In the genomic region with DNA sequence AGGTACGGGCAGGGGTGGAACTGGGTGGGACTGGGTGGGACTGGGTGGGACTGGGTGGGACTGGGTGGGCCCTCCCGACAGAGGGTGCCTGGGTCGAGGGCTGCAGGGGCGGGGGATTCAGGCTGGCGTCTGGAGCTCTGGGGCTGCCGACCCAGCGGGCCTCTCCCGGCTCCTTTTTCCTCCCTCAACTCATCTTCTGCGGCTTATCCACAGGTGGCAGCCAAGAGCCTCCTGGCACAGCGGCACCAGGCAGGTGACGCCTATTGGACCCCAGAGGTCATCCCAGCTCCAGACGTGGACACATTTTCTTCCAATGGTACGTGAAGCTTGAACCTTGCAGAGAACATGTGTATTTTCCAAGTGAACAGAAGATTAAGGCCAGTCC, we compare ENCODE assay signal across 8 cellular contexts. TPM values are rescaled to one million over a fixed set of nuclear protein-coding genes. Genes with fewer than 3 reads are reported as not detected.
DNase-seq lines count a peak whose midpoint lies in the region; ATAC-seq and TF ChIP-seq lines count a peak whose summit lies in the region.

No MANE protein-coding gene starts in this region.

- peak overlapping the region; percentile 76 for H3K9ac ChIP-seq in DND-41 (ENCODE audit: low read depth, low read length)

- TF ChIP-seq CTCF in DND-41 (IDR thresholded peaks at IDR 0.05; ENCODE audit: borderline replicate concordance, extremely low read depth, low read length, poor library complexity, severe bottlenecking) (peak; percentile 45), LNCAP (IDR thresholded peaks at IDR 0.05) (peak; percentile 40), right atrium auricular region (IDR thresholded peaks at IDR 0.05) (no peak), retinal pigment epithelial cell (conservative IDR thresholded peaks at IDR 0.05; ENCODE audit: low read depth, low read length) (peak; percentile 56)

- H3K27me3 ChIP-seq in DND-41 (ENCODE audit: insufficient read depth, low read length, poor library complexity) (no peaks in the 10 kb centered on the region), right atrium auricular region (no peaks in the 10 kb centered on the region)

- no peaks in the 10 kb centered on the region for H3K27me3 Mint-ChIP-seq in activated naive CD8-positive, alpha-beta T cell treated with anti-CD3 and anti-CD28 coated beads for 36 hours

- peak overlapping the region; percentile 94 for H3K4me3 Mint-ChIP-seq in activated naive CD8-positive, alpha-beta T cell treated with anti-CD3 and anti-CD28 coated beads for 36 hours

- H3K9me3 ChIP-seq in DND-41 (ENCODE audit: insufficient read depth, low read length, severe bottlenecking) (peaks cover 21% of the 10 kb centered on the region), right atrium auricular region (peaks cover 0 to 47% of the 10 kb centered on the region in 2 donors)

- H3K36me3 ChIP-seq in DND-41 (ENCODE audit: insufficient read depth, low read length) (peaks cover 45% of the 10 kb centered on the region), right atrium auricular region (peaks cover 38% of the 10 kb centered on the region)

- H3K27ac ChIP-seq in DND-41 (ENCODE audit: low read length) (peak overlapping the region; percentile 90), right atrium auricular region (peak overlapping the region; percentile 76 to 85)

- peak overlapping the region; percentile 94 for H3K27ac Mint-ChIP-seq in activated naive CD8-positive, alpha-beta T cell treated with anti-CD3 and anti-CD28 coated beads for 36 hours

- peak overlapping the region; percentile 77 for H3K4me2 ChIP-seq in DND-41 (ENCODE audit: insufficient read depth, low read length)

- H3K4me3 ChIP-seq in DND-41 (ENCODE audit: low read depth in 1 of 2, low read length in 2 of 2): peak overlapping the region; percentile 42 to 60; a peak in 3 of 4 replicates
- H3K4me3 ChIP-seq in right atrium auricular region: peak overlapping the region; percentile 63 to 89
- H3K4me3 ChIP-seq in retinal pigment epithelial cell (ENCODE audit: low read length): peak overlapping the region; percentile 83

- H3K4me1 ChIP-seq in DND-41 (ENCODE audit: insufficient read depth, low read length) (peaks cover 30% of the 10 kb centered on the region), right atrium auricular region (peaks cover 0 to 17% of the 10 kb centered on the region in 2 donors)

- peak; percentile 50 for ATAC-seq in DND-41 (ENCODE audit: insufficient read depth, low read depth)
- no peak for ATAC-seq in HG02981 (IDR thresholded peaks at IDR 0.05; ENCODE audit: unreplicated experiment)

- H2AFZ ChIP-seq in DND-41 (ENCODE audit: low read depth, low read length): peak overlapping the region; percentile 72; the same call in 1 of the 2 replicates

- no peaks in the 10 kb centered on the region for H4K20me1 ChIP-seq in DND-41 (ENCODE audit: insufficient read depth, low read length)

- H3K9me3 Mint-ChIP-seq in activated naive CD8-positive, alpha-beta T cell treated with anti-CD3 and anti-CD28 coated beads for 36 hours: peaks cover 50% of the 10 kb centered on the region

- DNase-seq in DND-41 (peak; percentile 53), right atrium auricular region (ENCODE audit: low spot score) (no peak), retinal pigment epithelial cell (ENCODE audit: low read depth) (no peak), NCI-H1694 treated with DMSO at 0.1 percent for 48 hours (lab: John Stamatoyannopoulos, UW) (no peak), DMS153 treated with DMSO at 0.1 percent for 48 hours (lab: John Stamatoyannopoulos, UW; ENCODE audit: unreplicated experiment) (no peak)
- peak; percentile 44 for DNase-seq in activated naive CD8-positive, alpha-beta T cell treated with anti-CD3 and anti-CD28 coated beads for 36 hours

- H3K36me3 Mint-ChIP-seq in activated naive CD8-positive, alpha-beta T cell treated with anti-CD3 and anti-CD28 coated beads for 36 hours: peaks cover 60% of the 10 kb centered on the region

- peaks cover 14% of the 10 kb centered on the region for H3K4me1 Mint-ChIP-seq in activated naive CD8-positive, alpha-beta T cell treated with anti-CD3 and anti-CD28 coated beads for 36 hours

- peaks cover 40% of the 10 kb centered on the region for H3K79me2 ChIP-seq in DND-41 (ENCODE audit: insufficient read depth, low read length)

RNA-seq across cellular contexts. Expression of a gene that starts 0.5 kb away (rescaled TPM):
- 10 to 100 TPM; 46.0 to 51.6 TPM for total RNA-seq in activated naive CD8-positive, alpha-beta T cell treated with anti-CD3 and anti-CD28 coated beads for 36 hours
- total RNA-seq in right atrium auricular region: 10 to 100 TPM; 30.1 to 38.4 TPM

RNA-seq across cellular contexts. Expression of a gene that starts 46.4 kb away (rescaled TPM):
- 10 to 100 TPM; 27.0 to 30.5 TPM for total RNA-seq in activated naive CD8-positive, alpha-beta T cell treated with anti-CD3 and anti-CD28 coated beads for 36 hours
- 10 to 100 TPM; 17.7 to 25.8 TPM for total RNA-seq in right atrium auricular region

RNA-seq across cellular contexts. Expression of a gene that starts 49.5 kb away (rescaled TPM):
- total RNA-seq in activated naive CD8-positive, alpha-beta T cell treated with anti-CD3 and anti-CD28 coated beads for 36 hours: 1 to 10 TPM; 4.1 to 4.3 TPM
- 1 to 10 TPM; 5.8 to 6.9 TPM for total RNA-seq in right atrium auricular region

Comparison
In these comparisons a context has a peak if more than half of its experiments do, and no peak if none do; other contexts are left out.
1. DNase-seq: peak in DND-41 (single experiment) and activated naive CD8-positive, alpha-beta T cell treated with anti-CD3 and anti-CD28 coated beads for 36 hours (single experiment); none in right atrium auricular region (single experiment), retinal pigment epithelial cell (single experiment), NCI-H1694 treated with DMSO at 0.1 percent for 48 hours (single experiment) and DMS153 treated with DMSO at 0.1 percent for 48 hours (single experiment).
2. CTCF ChIP-seq: peak in DND-41 (single experiment), LNCAP (single experiment) and retinal pigment epithelial cell (single experiment); none in right atrium auricular region (0 of 2).
3. Peak in every context shown above with its lines, with median percentiles within 50 percentile points of each other: H3K4me3 ChIP-seq.